In the genomic region with DNA sequence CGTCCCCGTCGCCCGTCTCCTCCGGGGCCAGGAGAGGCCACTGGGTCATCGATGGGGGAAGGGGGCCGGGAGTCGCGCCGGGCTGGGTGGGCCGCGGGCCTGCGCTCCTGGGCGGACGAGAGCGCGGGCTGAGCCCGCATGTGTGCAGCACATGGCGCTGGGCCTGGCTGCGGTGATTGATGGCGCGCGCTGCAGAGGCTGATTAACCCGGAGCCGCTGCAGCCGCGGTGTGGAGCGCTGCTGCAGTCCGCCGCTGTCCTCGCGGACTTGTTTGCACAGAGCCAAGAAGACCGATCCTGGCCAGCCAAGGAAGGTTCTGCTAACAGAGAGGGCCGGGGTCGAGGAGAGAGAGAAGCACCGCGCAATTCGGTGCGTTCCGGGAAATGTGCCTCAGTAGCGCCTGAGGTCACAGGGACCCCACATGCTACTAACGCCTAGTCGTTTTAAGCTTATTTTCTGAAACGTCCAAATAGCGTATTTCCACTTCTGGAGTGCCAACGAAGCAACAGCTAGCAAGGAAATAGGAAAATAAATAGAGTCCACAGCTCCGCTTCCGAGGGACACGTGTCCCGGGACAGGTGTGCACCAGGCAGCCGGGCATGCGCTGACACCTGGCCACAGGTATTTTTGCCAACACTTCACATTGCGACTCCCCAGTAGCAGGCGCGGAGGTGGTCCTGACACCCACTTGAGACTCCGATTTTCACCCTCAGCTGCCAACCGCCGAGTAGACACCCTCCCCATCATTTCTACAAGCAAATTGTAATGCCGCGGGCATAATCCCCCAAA, we compare ENCODE assay signal across 8 cellular contexts. TPM values are rescaled to one million over a fixed set of nuclear protein-coding genes. Genes with fewer than 3 reads are reported as not detected.
A peak's percentile ranks its signal among the peaks of the same experiment; 100 is the strongest.
DNase-seq lines count a peak whose midpoint lies in the region; ATAC-seq and TF ChIP-seq lines count a peak whose summit lies in the region.

No MANE protein-coding gene starts in this region.

- CTCF ChIA-PET in WTC11 (lab: Charles Lee) = interaction anchor here (0.7 to 1.5 kb wide), 3 partner anchors 19 to 55 kb away, joined by 3 to 5 read pairs (median 4); a partner anchor contains a TSS

- no peak overlapping the region for H3K27ac ChIP-seq in hepatocyte
- no peak overlapping the region for H3K27ac ChIP-seq in WERI-Rb-1

- H2AFZ ChIP-seq in hepatocyte = no peak overlapping the region

- H3K4me1 Mint-ChIP-seq in T-helper 1 cell treated with Interleukin-12 subunit alpha and Interleukin-12 subunit beta and Interleukin-4 antibody, amounts not matched to agents 30 μg/mL and 1 μg/mL, for 36 hours (ENCODE audit: low read depth) = peaks cover 11% of the 10 kb centered on the region
- H3K4me1 Mint-ChIP-seq in WTC11 = peaks cover 44% of the 10 kb centered on the region

- H3K9me2 ChIP-seq in hepatocyte (replicated peaks; ENCODE audit: insufficient read depth) = no peaks in the 10 kb centered on the region

- DNase-seq in T-helper 1 cell (no peak), WTC11 (ENCODE audit: low spot score) (peak; percentile 72), hepatocyte (ENCODE audit: low spot score) (no peak), skeletal muscle cell (ENCODE audit: low read depth) (peak; percentile 6), WERI-Rb-1 (no peak)
- no peak for DNase-seq in stimulated activated CD4-positive, alpha-beta T cell treated with anti-CD3 and anti-CD28 coated beads, Interleukin-15, amount 100 ng/mL, for 24 hours

- H3K4me3 ChIP-seq in hepatocyte (no peak overlapping the region), skeletal muscle cell (ENCODE audit: low read depth, low read length) (no peak overlapping the region), WERI-Rb-1 (ENCODE audit: low read depth, low read length) (no peak overlapping the region)

- H3K9me3 Mint-ChIP-seq in T-helper 1 cell treated with Interleukin-12 subunit alpha and Interleukin-12 subunit beta and Interleukin-4 antibody, amounts not matched to agents 30 μg/mL and 1 μg/mL, for 36 hours = no peaks in the 10 kb centered on the region
- no peaks in the 10 kb centered on the region for H3K9me3 Mint-ChIP-seq in WTC11

- ATAC-seq in WTC11 (peak; percentile 10), HG03159 (IDR thresholded peaks at IDR 0.05; ENCODE audit: unreplicated experiment) (no peak)

- peak overlapping the region; percentile 63 for H3K4me2 ChIP-seq in hepatocyte

- no peaks in the 10 kb centered on the region for H3K36me3 ChIP-seq in hepatocyte (replicated peaks; ENCODE audit: insufficient read depth, low read depth)
- peaks cover 24% of the 10 kb centered on the region for H3K36me3 ChIP-seq in WERI-Rb-1

- H4K20me1 ChIP-seq in hepatocyte (ENCODE audit: insufficient read depth, poor library complexity, severe bottlenecking) = no peaks in the 10 kb centered on the region

- H3K27me3 Mint-ChIP-seq in T-helper 1 cell treated with Interleukin-12 subunit alpha and Interleukin-12 subunit beta and Interleukin-4 antibody, amounts not matched to agents 30 μg/mL and 1 μg/mL, for 36 hours (ENCODE audit: low read depth) = peaks cover 84% of the 10 kb centered on the region
- H3K27me3 Mint-ChIP-seq in WTC11 (ENCODE audit: low read depth) = peaks cover 99% of the 10 kb centered on the region

- H3K79me2 ChIP-seq in hepatocyte = no peaks in the 10 kb centered on the region

- WGBS in hepatocyte (ENCODE audit: low lambda C conversion rate, missing lambda C conversion rate) = 7% methylated on average over 45 of the region's 60 CpGs

- no peak for TF ChIP-seq CTCF in WTC11 (IDR thresholded peaks at IDR 0.05)
- TF ChIP-seq CTCF in hepatocyte (IDR thresholded peaks at IDR 0.05; ENCODE audit: poor library complexity) = no peak
- TF ChIP-seq CTCF in WERI-Rb-1 (IDR thresholded peaks at IDR 0.05; ENCODE audit: low read depth, low read length) = no peak

- H3K27ac Mint-ChIP-seq in T-helper 1 cell treated with Interleukin-12 subunit alpha and Interleukin-12 subunit beta and Interleukin-4 antibody, amounts not matched to agents 30 μg/mL and 1 μg/mL, for 36 hours = peak overlapping the region; percentile 70
- no peak overlapping the region for H3K27ac Mint-ChIP-seq in WTC11

- H3K36me3 Mint-ChIP-seq in T-helper 1 cell treated with Interleukin-12 subunit alpha and Interleukin-12 subunit beta and Interleukin-4 antibody, amounts not matched to agents 30 μg/mL and 1 μg/mL, for 36 hours (ENCODE audit: low read depth) = peaks cover 6% of the 10 kb centered on the region
- no peaks in the 10 kb centered on the region for H3K36me3 Mint-ChIP-seq in WTC11

- H3K27me3 ChIP-seq in hepatocyte (peaks cover 96% of the 10 kb centered on the region), WERI-Rb-1 (ENCODE audit: insufficient read depth, low read depth, severe bottlenecking) (no peaks in the 10 kb centered on the region)

- no peak overlapping the region for H3K4me3 Mint-ChIP-seq in T-helper 1 cell treated with Interleukin-12 subunit alpha and Interleukin-12 subunit beta and Interleukin-4 antibody, amounts not matched to agents 30 μg/mL and 1 μg/mL, for 36 hours
- H3K4me3 Mint-ChIP-seq in WTC11 = peak overlapping the region; percentile 49

- H3K4me1 ChIP-seq in hepatocyte (ENCODE audit: insufficient read depth) = peaks cover 35% of the 10 kb centered on the region

- POLR2A ChIA-PET in WTC11 (lab: Charles Lee) = no interaction called here

- H3K9me3 ChIP-seq in hepatocyte (ENCODE audit: low read depth) (no peaks in the 10 kb centered on the region), WERI-Rb-1 (ENCODE audit: severe bottlenecking) (no peaks in the 10 kb centered on the region)

TF ChIP-seq in WTC11, 78 proteins besides CTCF, POLR2A, EP300 and RAD21 (continues in another document):
- TF ChIP-seq, protein P1, sequence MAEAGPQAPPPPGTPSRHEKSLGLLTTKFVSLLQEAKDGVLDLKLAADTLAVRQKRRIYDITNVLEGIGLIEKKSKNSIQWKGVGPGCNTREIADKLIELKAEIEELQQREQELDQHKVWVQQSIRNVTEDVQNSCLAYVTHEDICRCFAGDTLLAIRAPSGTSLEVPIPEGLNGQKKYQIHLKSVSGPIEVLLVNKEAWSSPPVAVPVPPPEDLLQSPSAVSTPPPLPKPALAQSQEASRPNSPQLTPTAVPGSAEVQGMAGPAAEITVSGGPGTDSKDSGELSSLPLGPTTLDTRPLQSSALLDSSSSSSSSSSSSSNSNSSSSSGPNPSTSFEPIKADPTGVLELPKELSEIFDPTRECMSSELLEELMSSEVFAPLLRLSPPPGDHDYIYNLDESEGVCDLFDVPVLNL (CRISPR knock-in tag; IDR thresholded peaks at IDR 0.05; ENCODE audit: borderline replicate concordance, low read depth) = 0 out of 2 replicates have a peak, but pooled peaks have one; percentile 35
- TF ChIP-seq, protein P2, sequence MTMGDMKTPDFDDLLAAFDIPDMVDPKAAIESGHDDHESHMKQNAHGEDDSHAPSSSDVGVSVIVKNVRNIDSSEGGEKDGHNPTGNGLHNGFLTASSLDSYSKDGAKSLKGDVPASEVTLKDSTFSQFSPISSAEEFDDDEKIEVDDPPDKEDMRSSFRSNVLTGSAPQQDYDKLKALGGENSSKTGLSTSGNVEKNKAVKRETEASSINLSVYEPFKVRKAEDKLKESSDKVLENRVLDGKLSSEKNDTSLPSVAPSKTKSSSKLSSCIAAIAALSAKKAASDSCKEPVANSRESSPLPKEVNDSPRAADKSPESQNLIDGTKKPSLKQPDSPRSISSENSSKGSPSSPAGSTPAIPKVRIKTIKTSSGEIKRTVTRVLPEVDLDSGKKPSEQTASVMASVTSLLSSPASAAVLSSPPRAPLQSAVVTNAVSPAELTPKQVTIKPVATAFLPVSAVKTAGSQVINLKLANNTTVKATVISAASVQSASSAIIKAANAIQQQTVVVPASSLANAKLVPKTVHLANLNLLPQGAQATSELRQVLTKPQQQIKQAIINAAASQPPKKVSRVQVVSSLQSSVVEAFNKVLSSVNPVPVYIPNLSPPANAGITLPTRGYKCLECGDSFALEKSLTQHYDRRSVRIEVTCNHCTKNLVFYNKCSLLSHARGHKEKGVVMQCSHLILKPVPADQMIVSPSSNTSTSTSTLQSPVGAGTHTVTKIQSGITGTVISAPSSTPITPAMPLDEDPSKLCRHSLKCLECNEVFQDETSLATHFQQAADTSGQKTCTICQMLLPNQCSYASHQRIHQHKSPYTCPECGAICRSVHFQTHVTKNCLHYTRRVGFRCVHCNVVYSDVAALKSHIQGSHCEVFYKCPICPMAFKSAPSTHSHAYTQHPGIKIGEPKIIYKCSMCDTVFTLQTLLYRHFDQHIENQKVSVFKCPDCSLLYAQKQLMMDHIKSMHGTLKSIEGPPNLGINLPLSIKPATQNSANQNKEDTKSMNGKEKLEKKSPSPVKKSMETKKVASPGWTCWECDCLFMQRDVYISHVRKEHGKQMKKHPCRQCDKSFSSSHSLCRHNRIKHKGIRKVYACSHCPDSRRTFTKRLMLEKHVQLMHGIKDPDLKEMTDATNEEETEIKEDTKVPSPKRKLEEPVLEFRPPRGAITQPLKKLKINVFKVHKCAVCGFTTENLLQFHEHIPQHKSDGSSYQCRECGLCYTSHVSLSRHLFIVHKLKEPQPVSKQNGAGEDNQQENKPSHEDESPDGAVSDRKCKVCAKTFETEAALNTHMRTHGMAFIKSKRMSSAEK (CRISPR knock-in tag; IDR thresholded peaks at IDR 0.05; ENCODE audit: borderline replicate concordance) = no peak
- TF ChIP-seq, protein P3, sequence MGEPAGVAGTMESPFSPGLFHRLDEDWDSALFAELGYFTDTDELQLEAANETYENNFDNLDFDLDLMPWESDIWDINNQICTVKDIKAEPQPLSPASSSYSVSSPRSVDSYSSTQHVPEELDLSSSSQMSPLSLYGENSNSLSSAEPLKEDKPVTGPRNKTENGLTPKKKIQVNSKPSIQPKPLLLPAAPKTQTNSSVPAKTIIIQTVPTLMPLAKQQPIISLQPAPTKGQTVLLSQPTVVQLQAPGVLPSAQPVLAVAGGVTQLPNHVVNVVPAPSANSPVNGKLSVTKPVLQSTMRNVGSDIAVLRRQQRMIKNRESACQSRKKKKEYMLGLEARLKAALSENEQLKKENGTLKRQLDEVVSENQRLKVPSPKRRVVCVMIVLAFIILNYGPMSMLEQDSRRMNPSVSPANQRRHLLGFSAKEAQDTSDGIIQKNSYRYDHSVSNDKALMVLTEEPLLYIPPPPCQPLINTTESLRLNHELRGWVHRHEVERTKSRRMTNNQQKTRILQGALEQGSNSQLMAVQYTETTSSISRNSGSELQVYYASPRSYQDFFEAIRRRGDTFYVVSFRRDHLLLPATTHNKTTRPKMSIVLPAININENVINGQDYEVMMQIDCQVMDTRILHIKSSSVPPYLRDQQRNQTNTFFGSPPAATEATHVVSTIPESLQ (CRISPR knock-in tag; IDR thresholded peaks at IDR 0.05) = 0 out of 2 replicates have a peak, but pooled peaks have one; percentile 54

RNA-seq across cellular contexts. Expression of a gene that starts 6.2 kb away (rescaled TPM):
- 0.32 to 0.46 TPM (median 0.34 TPM) in 3 replicates for total RNA-seq in WTC11 (2021)
- 2.3 and 2.8 TPM in 2 replicates for total RNA-seq in hepatocyte
- polyA plus RNA-seq in hepatocyte = 1.4 and 3.1 TPM in 2 replicates

RNA-seq across cellular contexts. Expression of a gene that starts 54.7 kb away (rescaled TPM):
- 26.0 to 38.5 TPM (median 27.6 TPM) in 3 replicates for total RNA-seq in WTC11 (2021)
- total RNA-seq in hepatocyte = 9.7 and 13.1 TPM in 2 replicates
- polyA plus RNA-seq in hepatocyte = 9.0 and 14.0 TPM in 2 replicates

Comparison
In these comparisons a context has a peak if more than half of its experiments do, and no peak if none do; other contexts are left out.
1. DNase-seq: peak in WTC11 (single experiment) and skeletal muscle cell (single experiment); none in T-helper 1 cell (0 of 5), hepatocyte (single experiment), stimulated activated CD4-positive, alpha-beta T cell treated with anti-CD3 and anti-CD28 coated beads, Interleukin-15, amount 100 ng/mL, for 24 hours (single experiment) and WERI-Rb-1 (single experiment).